In the genomic region with DNA sequence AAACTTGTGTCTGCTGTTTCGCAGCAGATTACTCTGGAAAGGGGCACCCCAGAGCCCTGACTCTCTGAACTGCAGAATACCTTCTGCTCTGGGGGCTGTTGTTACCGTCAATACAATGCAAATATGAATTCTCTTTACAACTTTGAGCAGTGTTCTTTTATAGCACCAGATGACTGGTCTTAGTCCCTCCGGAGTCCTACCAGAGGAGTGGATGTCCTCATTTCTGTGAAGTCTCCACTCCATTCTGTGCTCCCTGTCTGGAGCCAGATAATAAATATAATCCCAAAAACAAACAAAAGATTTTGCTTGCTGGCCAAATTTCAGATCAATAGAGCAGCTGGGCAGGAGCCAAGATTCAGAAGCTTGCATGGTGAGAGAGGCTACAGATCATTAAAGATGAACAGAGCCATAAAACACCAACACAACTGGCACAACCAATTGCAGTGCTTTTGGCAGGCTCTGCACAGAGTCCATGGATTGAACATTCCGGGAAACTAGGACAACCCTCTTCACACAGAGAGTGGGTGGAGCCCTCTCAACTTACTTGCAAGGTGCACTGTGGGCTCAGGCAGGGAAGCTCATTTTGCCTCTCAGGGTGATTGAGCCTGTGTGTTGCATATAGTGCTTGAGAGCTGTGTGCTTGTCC, we compare ENCODE assay signal across 13 cellular contexts.
DNase-seq lines count a peak whose midpoint lies in the region; TF ChIP-seq lines count a peak whose summit lies in the region.
"Had no signal": no experiment of that assay in that cellular context is flagged by ENCODE, and none has a peak within 500 bp of the region (broad histone marks: within the 10 kb centered on the region; RNA-seq: fewer than 3 reads in every experiment).

No MANE protein-coding gene starts in this region.

- H3K9me3 Mint-ChIP-seq in activated T-cell treated with anti-CD3 and anti-CD28 coated beads, Interleukin-2, amount 50 U/mL, for 24 hours: no peaks in the 10 kb centered on the region
- H3K9me3 Mint-ChIP-seq: HFFc6 had no signal

- H3K27me3 Mint-ChIP-seq in activated T-cell treated with anti-CD3 and anti-CD28 coated beads, Interleukin-2, amount 50 U/mL, for 24 hours: no peaks in the 10 kb centered on the region

- H3K36me3 Mint-ChIP-seq in activated T-cell treated with anti-CD3 and anti-CD28 coated beads, Interleukin-2, amount 50 U/mL, for 24 hours (ENCODE audit: low read depth): no peaks in the 10 kb centered on the region

- DNase-seq in BE2C (peak; percentile 8), MG63 (peak; percentile 1), NCI-H345 treated with DMSO at 0.1 percent for 48 hours (lab: John Stamatoyannopoulos, UW; ENCODE audit: unreplicated experiment) (peak; percentile 95), left kidney (ENCODE audit: low read depth, low spot score) (peak; percentile 51), SIG-M5 treated with dmso at 0.1 percent for 504 hours (lab: John Stamatoyannopoulos, UW; ENCODE audit: unreplicated experiment) (no peak), HPDE6-E6E7 (ENCODE audit: extremely low spot score) (no peak), left ventricle myocardium inferior (no peak)
- no peak for DNase-seq in activated T-cell treated with anti-CD3 and anti-CD28 coated beads, Interleukin-2, amount 50 U/mL, for 24 hours
- DNase-seq: HFFc6, Kasumi-1, midbrain, testis, WERI-Rb-1 had no signal

- H3K4me1 ChIP-seq in BE2C (peaks cover 6% of the 10 kb centered on the region), left ventricle myocardium inferior (no peaks in the 10 kb centered on the region)
- H3K4me1 ChIP-seq: testis had no signal

- TF ChIP-seq CTCF in BE2C (IDR thresholded peaks at IDR 0.05; ENCODE audit: low read depth, low read length): no peak
- TF ChIP-seq CTCF in left ventricle myocardium inferior (IDR thresholded peaks at IDR 0.05; ENCODE audit: borderline replicate concordance): no peak

- H3K27ac ChIP-seq in left ventricle myocardium inferior (replicated peaks): no peak overlapping the region
- H3K27ac ChIP-seq: testis, WERI-Rb-1 had no signal

- no peaks in the 10 kb centered on the region for H3K36me3 ChIP-seq in BE2C
- no peaks in the 10 kb centered on the region for H3K36me3 ChIP-seq in MG63
- H3K36me3 ChIP-seq in left ventricle myocardium inferior: no peaks in the 10 kb centered on the region
- H3K36me3 ChIP-seq: WERI-Rb-1 had no signal

- no peaks in the 10 kb centered on the region; the same call in 1 of the 2 replicates for H3K9me3 ChIP-seq in BE2C
- no peaks in the 10 kb centered on the region for H3K9me3 ChIP-seq in MG63
- no peaks in the 10 kb centered on the region for H3K9me3 ChIP-seq in left ventricle myocardium inferior (replicated peaks)
- H3K9me3 ChIP-seq: testis had no signal

- H3K27ac Mint-ChIP-seq in activated T-cell treated with anti-CD3 and anti-CD28 coated beads, Interleukin-2, amount 50 U/mL, for 24 hours: no peak overlapping the region
- H3K27ac Mint-ChIP-seq: HFFc6 had no signal

- H3K4me3 Mint-ChIP-seq in activated T-cell treated with anti-CD3 and anti-CD28 coated beads, Interleukin-2, amount 50 U/mL, for 24 hours: no peak overlapping the region
- H3K4me3 Mint-ChIP-seq: HFFc6 had no signal

- intact Hi-C loops in left ventricle myocardium inferior (cut with micrococcal nuclease): no loop called here

- H3K4me3 ChIP-seq in BE2C (ENCODE audit: low read depth, low read length) (no peak overlapping the region), MG63 (no peak overlapping the region), left ventricle myocardium inferior (no peak overlapping the region)
- H3K4me3 ChIP-seq: testis had no signal

- no peaks in the 10 kb centered on the region for H3K4me1 Mint-ChIP-seq in activated T-cell treated with anti-CD3 and anti-CD28 coated beads, Interleukin-2, amount 50 U/mL, for 24 hours (ENCODE audit: low read depth)

- H3K27me3 ChIP-seq in BE2C (no peaks in the 10 kb centered on the region), MG63 (no peaks in the 10 kb centered on the region), left ventricle myocardium inferior (ENCODE audit: low read depth) (no peaks in the 10 kb centered on the region)
- H3K27me3 ChIP-seq: testis had no signal

Comparison
In these comparisons a context has a peak if more than half of its experiments do, and no peak if none do; other contexts are left out.
1. DNase-seq: peak in BE2C (single experiment), MG63 (single experiment), NCI-H345 treated with DMSO at 0.1 percent for 48 hours (single experiment) and left kidney (single experiment); none in SIG-M5 treated with dmso at 0.1 percent for 504 hours (single experiment), HPDE6-E6E7 (single experiment), left ventricle myocardium inferior (single experiment) and activated T-cell treated with anti-CD3 and anti-CD28 coated beads, Interleukin-2, amount 50 U/mL, for 24 hours (single experiment).